ENCODE assay signal across 22 cellular contexts in genomic region chr3:29416514-29416913, GRCh38.
"Had no signal": no experiment of that assay in that cellular context is flagged by ENCODE, and none has a peak within 500 bp of the region (broad histone marks: within the 10 kb centered on the region; RNA-seq: fewer than 3 reads in every experiment).

No MANE protein-coding gene starts in this region.

- H3K36me3 ChIP-seq: lower lobe of right lung, suprapubic skin, transverse colon had no signal

- H3K36me3 Mint-ChIP-seq: activated naive CD4-positive, alpha-beta T cell treated with anti-CD3 and anti-CD28 coated beads, Interleukin-2, amount 10 ng/mL, durations not matched to agents 7 days and 5 days had no signal

- H3K4me1 Mint-ChIP-seq: activated CD4-positive, alpha-beta T cell treated with anti-CD3 and anti-CD28 coated beads, Interleukin-2, amount 10 ng/mL, durations not matched to agents 24 days and 14 days; activated naive CD4-positive, alpha-beta T cell treated with anti-CD3 and anti-CD28 coated beads, Interleukin-2, amount 10 ng/mL, durations not matched to agents 7 days and 5 days had no signal

- H3K9me3 ChIP-seq: lower lobe of right lung, suprapubic skin, transverse colon had no signal

- H3K4me1 ChIP-seq: transverse colon had no signal

- H3K27me3 ChIP-seq: foreskin keratinocyte, suprapubic skin, transverse colon had no signal

- H3K27ac ChIP-seq: foreskin keratinocyte, lower lobe of right lung, suprapubic skin, transverse colon had no signal

- H3K9me3 Mint-ChIP-seq: activated CD4-positive, alpha-beta T cell treated with anti-CD3 and anti-CD28 coated beads, Interleukin-2, amount 10 ng/mL, durations not matched to agents 24 days and 14 days; activated CD8-positive, alpha-beta T cell treated with anti-CD3 and anti-CD28 coated beads for 36 hours; activated naive CD4-positive, alpha-beta T cell treated with anti-CD3 and anti-CD28 coated beads, Interleukin-2, amount 10 ng/mL, durations not matched to agents 7 days and 5 days; activated T-cell treated with anti-CD3 and anti-CD28 coated beads, Interleukin-2, amount 50 U/mL, for 24 hours; dendritic cell treated with granulocyte-macrophage colony-stimulating factor and Interleukin-4, amounts not matched to agents 40 ng/mL and 50 ng/mL, for 4 days; stimulated activated naive CD8-positive, alpha-beta T cell treated with anti-CD3 and anti-CD28 coated beads, Interleukin-15, Interleukin-2, amounts not matched to agents 100 ng/mL and 50 ng/mL, for 24 hours had no signal

- H3K27me3 Mint-ChIP-seq: activated CD4-positive, alpha-beta T cell treated with anti-CD3 and anti-CD28 coated beads, Interleukin-2, amount 10 ng/mL, durations not matched to agents 24 days and 14 days; activated CD8-positive, alpha-beta T cell treated with anti-CD3 and anti-CD28 coated beads for 36 hours; activated naive CD4-positive, alpha-beta T cell treated with anti-CD3 and anti-CD28 coated beads, Interleukin-2, amount 10 ng/mL, durations not matched to agents 7 days and 5 days; activated T-cell treated with anti-CD3 and anti-CD28 coated beads, Interleukin-2, amount 50 U/mL, for 24 hours; dendritic cell treated with granulocyte-macrophage colony-stimulating factor and Interleukin-4, amounts not matched to agents 40 ng/mL and 50 ng/mL, for 4 days; effector memory CD8-positive, alpha-beta T cell; stimulated activated naive CD8-positive, alpha-beta T cell treated with anti-CD3 and anti-CD28 coated beads, Interleukin-15, Interleukin-2, amounts not matched to agents 100 ng/mL and 50 ng/mL, for 24 hours had no signal

- H3K27ac Mint-ChIP-seq: activated CD4-positive, alpha-beta T cell treated with anti-CD3 and anti-CD28 coated beads, Interleukin-2, amount 10 ng/mL, durations not matched to agents 24 days and 14 days; activated CD8-positive, alpha-beta T cell treated with anti-CD3 and anti-CD28 coated beads for 36 hours; activated naive CD4-positive, alpha-beta T cell treated with anti-CD3 and anti-CD28 coated beads, Interleukin-2, amount 10 ng/mL, durations not matched to agents 7 days and 5 days; activated T-cell treated with anti-CD3 and anti-CD28 coated beads, Interleukin-2, amount 50 U/mL, for 24 hours; dendritic cell treated with granulocyte-macrophage colony-stimulating factor and Interleukin-4, amounts not matched to agents 40 ng/mL and 50 ng/mL, for 4 days; effector memory CD8-positive, alpha-beta T cell; nephron; stimulated activated naive CD8-positive, alpha-beta T cell treated with anti-CD3 and anti-CD28 coated beads, Interleukin-15, Interleukin-2, amounts not matched to agents 100 ng/mL and 50 ng/mL, for 24 hours had no signal

- DNase-seq: activated CD4-positive, alpha-beta T cell treated with anti-CD3 and anti-CD28 coated beads, Interleukin-2, amount 10 ng/mL, durations not matched to agents 24 days and 14 days; activated CD4-positive, CD25-positive, alpha-beta regulatory T cell; activated CD8-positive, alpha-beta T cell treated with anti-CD3 and anti-CD28 coated beads for 36 hours; activated naive CD4-positive, alpha-beta T cell treated with anti-CD3 and anti-CD28 coated beads, Interleukin-2, amount 10 ng/mL, durations not matched to agents 7 days and 5 days; activated T-cell treated with anti-CD3 and anti-CD28 coated beads, Interleukin-2, amount 50 U/mL, for 24 hours; aorta; cerebellar nuclear complex; effector memory CD8-positive, alpha-beta T cell; glutamatergic neuron; hippocampal formation; left colon; lower lobe of right lung; posterior cingulate gyrus; retina; T-helper 1 cell; T-helper 9 cell; transverse colon had no signal

- ATAC-seq: activated CD8-positive, alpha-beta T cell treated with anti-CD3 and anti-CD28 coated beads for 36 hours; effector memory CD8-positive, alpha-beta T cell; left colon; lower lobe of right lung had no signal

- H3K4me3 ChIP-seq: lower lobe of right lung, suprapubic skin, transverse colon had no signal

- H3K4me3 Mint-ChIP-seq: activated CD4-positive, alpha-beta T cell treated with anti-CD3 and anti-CD28 coated beads, Interleukin-2, amount 10 ng/mL, durations not matched to agents 24 days and 14 days; activated CD8-positive, alpha-beta T cell treated with anti-CD3 and anti-CD28 coated beads for 36 hours; activated naive CD4-positive, alpha-beta T cell treated with anti-CD3 and anti-CD28 coated beads, Interleukin-2, amount 10 ng/mL, durations not matched to agents 7 days and 5 days; activated T-cell treated with anti-CD3 and anti-CD28 coated beads, Interleukin-2, amount 50 U/mL, for 24 hours; dendritic cell treated with granulocyte-macrophage colony-stimulating factor and Interleukin-4, amounts not matched to agents 40 ng/mL and 50 ng/mL, for 4 days; effector memory CD8-positive, alpha-beta T cell; nephron; stimulated activated naive CD8-positive, alpha-beta T cell treated with anti-CD3 and anti-CD28 coated beads, Interleukin-15, Interleukin-2, amounts not matched to agents 100 ng/mL and 50 ng/mL, for 24 hours had no signal
